ENCODE assay signal across 15 cellular contexts in genomic region chr12:108589028-108589839, GRCh38. TPM values are rescaled to one million over a fixed set of nuclear protein-coding genes. Genes with fewer than 3 reads are reported as not detected.
DNase-seq lines count a peak whose midpoint lies in the region; ATAC-seq and TF ChIP-seq lines count a peak whose summit lies in the region.
"Had no signal": no experiment of that assay in that cellular context is flagged by ENCODE, and none has a peak within 500 bp of the region (broad histone marks: within the 10 kb centered on the region; RNA-seq: fewer than 3 reads in every experiment).

No MANE protein-coding gene starts in this region.

- H3K4me3 ChIP-seq in GM23248 (no peak overlapping the region), neural progenitor cell (no peak overlapping the region), sigmoid colon (no peak overlapping the region), OCI-LY7 (ENCODE audit: low read depth, low read length, poor library complexity, severe bottlenecking) (no peak overlapping the region)
- H3K4me3 ChIP-seq: cardiac muscle cell, gastroesophageal sphincter, upper lobe of left lung had no signal

- H3K27ac ChIP-seq in GM23248: no peak overlapping the region
- H3K27ac ChIP-seq in neural progenitor cell: no peak overlapping the region
- no peak overlapping the region for H3K27ac ChIP-seq in sigmoid colon
- no peak overlapping the region for H3K27ac ChIP-seq in OCI-LY7 (ENCODE audit: low read depth, low read length, poor library complexity, severe bottlenecking)
- H3K27ac ChIP-seq: cardiac muscle cell, gastroesophageal sphincter, upper lobe of left lung had no signal

- POLR2A ChIA-PET in OCI-LY7 (lab: Charles Lee): interaction anchor here (0.6 kb wide), 2 partner anchors 331 to 367 kb away, joined by 4 to 8 read pairs; no protein-coding TSS in a partner anchor

- no peak overlapping the region for H3K4me3 Mint-ChIP-seq in neural progenitor cell
- H3K4me3 Mint-ChIP-seq: CD4-positive, CD25-positive, alpha-beta regulatory T cell; memory B cell had no signal

- no peak for TF ChIP-seq CTCF in neural progenitor cell (IDR thresholded peaks at IDR 0.05)
- no peak for TF ChIP-seq CTCF in sigmoid colon (IDR thresholded peaks at IDR 0.05)
- TF ChIP-seq CTCF in OCI-LY7 (conservative IDR thresholded peaks at IDR 0.05; ENCODE audit: low read length): no peak

- H3K27me3 ChIP-seq in GM23248 (replicated peaks; ENCODE audit: insufficient read depth): no peaks in the 10 kb centered on the region
- no peaks in the 10 kb centered on the region for H3K27me3 ChIP-seq in neural progenitor cell
- no peaks in the 10 kb centered on the region for H3K27me3 ChIP-seq in sigmoid colon
- H3K27me3 ChIP-seq: cardiac muscle cell, upper lobe of left lung had no signal

- 9 to 11% methylated on average over 12 to 15 of the region's 15 CpGs for WGBS in GM23248 (ENCODE audit: low coverage in 1 of 2, low lambda C conversion rate in 2 of 2, missing lambda C conversion rate in 2 of 2), 2 experiments
- 58 to 60% methylated on average over 15 of the region's 15 CpGs for WGBS in sigmoid colon, 2 donors

- H2AFZ ChIP-seq in GM23248 (0 out of 2 replicates have a peak overlapping the region, but pooled peaks have one; percentile 33), neural progenitor cell (replicated peaks) (peak overlapping the region; percentile 55), OCI-LY7 (ENCODE audit: low read length) (no peak overlapping the region)

- H3K4me2 ChIP-seq in GM23248 (ENCODE audit: unreplicated experiment) (peak overlapping the region; percentile 45), neural progenitor cell (peak overlapping the region; percentile 42), OCI-LY7 (ENCODE audit: low read length) (no peak overlapping the region)

- no peak for TF ChIP-seq EP300 in sigmoid colon (IDR thresholded peaks at IDR 0.05)

- intact Hi-C loops in sigmoid colon (cut with DNase I) (no loop called here), OCI-LY7 (cut with micrococcal nuclease; ENCODE audit: unreplicated experiment) (no loop called here)

- H3K9me2 ChIP-seq in GM23248 (ENCODE audit: insufficient read depth) (no peaks in the 10 kb centered on the region), OCI-LY7 (ENCODE audit: insufficient read depth, low read length) (no peaks in the 10 kb centered on the region)

- CTCF ChIA-PET in OCI-LY7 (lab: Charles Lee; ENCODE audit: unreplicated experiment): interaction anchor here (0.9 kb wide), 1 partner anchor 10 kb away, joined by 3 read pairs; no protein-coding TSS in a partner anchor

- H3K36me3 ChIP-seq in GM23248 (ENCODE audit: low read depth) (no peaks in the 10 kb centered on the region), neural progenitor cell (no peaks in the 10 kb centered on the region), sigmoid colon (no peaks in the 10 kb centered on the region), OCI-LY7 (ENCODE audit: insufficient read depth, low read length) (no peaks in the 10 kb centered on the region)
- H3K36me3 ChIP-seq: cardiac muscle cell, gastroesophageal sphincter, upper lobe of left lung had no signal

- H3K9me3 Mint-ChIP-seq in neural progenitor cell: no peaks in the 10 kb centered on the region
- H3K9me3 Mint-ChIP-seq: memory B cell had no signal

- H4K20me1 ChIP-seq in GM23248 (ENCODE audit: insufficient read depth) (no peaks in the 10 kb centered on the region), neural progenitor cell (ENCODE audit: low read depth) (no peaks in the 10 kb centered on the region), OCI-LY7 (ENCODE audit: insufficient read depth, low read length) (no peaks in the 10 kb centered on the region)

- H3K79me2 ChIP-seq in GM23248 (ENCODE audit: insufficient read depth) (0 out of 2 replicates have a peak, but pooled peaks cover 6% of the 10 kb centered on the region), neural progenitor cell (ENCODE audit: low read depth) (no peaks in the 10 kb centered on the region), OCI-LY7 (ENCODE audit: insufficient read depth, low read depth, low read length) (no peaks in the 10 kb centered on the region)

- in situ Hi-C loops in GM23248 (cut with MboI): no loop called here

- peak overlapping the region; percentile 95 for H3K27ac Mint-ChIP-seq in neural progenitor cell
- H3K27ac Mint-ChIP-seq: memory B cell had no signal

- H3K4me1 ChIP-seq in GM23248 (ENCODE audit: insufficient read depth): peaks cover 10% of the 10 kb centered on the region
- H3K4me1 ChIP-seq in neural progenitor cell: peaks cover 30% of the 10 kb centered on the region
- H3K4me1 ChIP-seq in sigmoid colon: no peaks in the 10 kb centered on the region
- H3K4me1 ChIP-seq in OCI-LY7 (ENCODE audit: insufficient read depth, low read length, poor library complexity, severe bottlenecking): no peaks in the 10 kb centered on the region
- H3K4me1 ChIP-seq: gastroesophageal sphincter, upper lobe of left lung had no signal

- peaks cover 27% of the 10 kb centered on the region for H3K4me1 Mint-ChIP-seq in neural progenitor cell
- H3K4me1 Mint-ChIP-seq: CD4-positive, CD25-positive, alpha-beta regulatory T cell; memory B cell had no signal

- no peak for TF ChIP-seq POLR2A in sigmoid colon (IDR thresholded peaks at IDR 0.05)

- H3F3A ChIP-seq in GM23248 (ENCODE audit: insufficient read depth) (no peaks in the 10 kb centered on the region), neural progenitor cell (ENCODE audit: low read depth) (peaks cover 4% of the 10 kb centered on the region)

- no TSS peak for BruUV-seq in OCI-LY7 (replicated peaks; lab: Mats Ljungman, UMichigan)

- peaks cover 7% of the 10 kb centered on the region for H3K27me3 Mint-ChIP-seq in neural progenitor cell (ENCODE audit: insufficient read depth, low read depth)

- no peaks in the 10 kb centered on the region for H3K9me3 ChIP-seq in GM23248 (ENCODE audit: low read depth)
- no peaks in the 10 kb centered on the region for H3K9me3 ChIP-seq in neural progenitor cell (ENCODE audit: low read depth)
- no peaks in the 10 kb centered on the region for H3K9me3 ChIP-seq in sigmoid colon
- no peaks in the 10 kb centered on the region for H3K9me3 ChIP-seq in OCI-LY7 (ENCODE audit: low read length)
- H3K9me3 ChIP-seq: gastroesophageal sphincter, upper lobe of left lung had no signal

- H3K9ac ChIP-seq in GM23248: no peak overlapping the region
- H3K9ac ChIP-seq in neural progenitor cell: no peak overlapping the region

- DNase-seq in GM23248: peak; percentile 67
- peak; percentile 61 for DNase-seq in NCI-H2171 treated with DMSO at 0.1 percent for 48 hours (lab: John Stamatoyannopoulos, UW)
- DNase-seq in epidermal melanocyte (ENCODE audit: insufficient read length, low spot score): peak; percentile 50
- DNase-seq in neural progenitor cell (ENCODE audit: low spot score): peak; percentile 35
- DNase-seq in sigmoid colon: no peak
- no peak for DNase-seq in DMS53 treated with DMSO at 0.1 percent for 48 hours (lab: John Stamatoyannopoulos, UW; ENCODE audit: unreplicated experiment)
- DNase-seq in OCI-LY7 (ENCODE audit: low spot score): no peak
- DNase-seq: CD4-positive, CD25-positive, alpha-beta regulatory T cell; KG1; SIG-M5; upper lobe of left lung had no signal

- no peaks in the 10 kb centered on the region for H3K36me3 Mint-ChIP-seq in neural progenitor cell
- H3K36me3 Mint-ChIP-seq: CD4-positive, CD25-positive, alpha-beta regulatory T cell; memory B cell had no signal

- ATAC-seq in HG03521 (IDR thresholded peaks at IDR 0.05; ENCODE audit: unreplicated experiment): no peak
- ATAC-seq: gastroesophageal sphincter had no signal

RNA-seq across cellular contexts. Expression of gene TMEM119, which starts 8.7 kb away (rescaled TPM):
- 58.6 and 93.2 TPM in 2 replicates for total RNA-seq in GM23248 (2014; rRNA removed; shearing (Covaris generic))
- polyA plus RNA-seq in GM23248 (2016; fragmentation: Nextera tagmentation; extraction: Ambion mirVana) (55.5 and 58.1 TPM in 2 replicates), sigmoid colon (10 to 100 TPM in 1 of 3 donors, 1 to 10 TPM in 2; 1.8 to 16.9 (median 2.4) TPM)
- total RNA-seq in neural progenitor cell (ENCODE audit: low replicate concordance) (0.97 and 2.0 TPM in 2 replicates), sigmoid colon (10 to 100 TPM in 1 of 4 donors, 1 to 10 TPM in 2, under 1 TPM in 1; 0.95 to 11.6 (median 6.7) TPM), OCI-LY7 (2022) (not detected in 2 replicates)
- not detected in 2 replicates for total RNA-seq in OCI-LY7 (2014; rRNA removed; shearing (Covaris generic))

RNA-seq across cellular contexts. Expression of gene ISCU, which starts 26.8 kb away (rescaled TPM):
- 145 and 159 TPM in 2 replicates for total RNA-seq in GM23248 (2014; rRNA removed; shearing (Covaris generic))
- polyA plus RNA-seq in GM23248 (2016; fragmentation: Nextera tagmentation; extraction: Ambion mirVana): 237 and 240 TPM in 2 replicates
- total RNA-seq in neural progenitor cell (ENCODE audit: low replicate concordance): 78.9 TPM in 2 replicates
- total RNA-seq in sigmoid colon: 100 to 1,000 TPM; 197 to 294 (median 260) TPM
- 100 to 1,000 TPM; 117 to 243 (median 187) TPM for polyA plus RNA-seq in sigmoid colon
- total RNA-seq in OCI-LY7 (2014; rRNA removed; shearing (Covaris generic)): 137 and 146 TPM in 2 replicates
- 123 and 130 TPM in 2 replicates for total RNA-seq in OCI-LY7 (2022)

RNA-seq across cellular contexts. Expression of gene SART3, which starts 28.3 kb away (rescaled TPM):
- 29.7 and 34.0 TPM in 2 replicates for total RNA-seq in GM23248 (2014; rRNA removed; shearing (Covaris generic))
- polyA plus RNA-seq in GM23248 (2016; fragmentation: Nextera tagmentation; extraction: Ambion mirVana): 20.5 and 20.8 TPM in 2 replicates
- 79.0 and 116 TPM in 2 replicates for total RNA-seq in neural progenitor cell (ENCODE audit: low replicate concordance)
- 10 to 100 TPM; 45.3 to 69.1 (median 51.8) TPM for total RNA-seq in sigmoid colon
- polyA plus RNA-seq in sigmoid colon: 10 to 100 TPM; 15.3 to 29.9 (median 18.0) TPM
- 211 and 238 TPM in 2 replicates for total RNA-seq in OCI-LY7 (2014; rRNA removed; shearing (Covaris generic))
- total RNA-seq in OCI-LY7 (2022): 130 and 143 TPM in 2 replicates

RNA-seq across cellular contexts. Expression of gene SELPLG, which starts 44.5 kb away (rescaled TPM):
- 4.4 and 6.1 TPM in 2 replicates for total RNA-seq in GM23248 (2014; rRNA removed; shearing (Covaris generic))
- 6.2 and 6.7 TPM in 2 replicates for polyA plus RNA-seq in GM23248 (2016; fragmentation: Nextera tagmentation; extraction: Ambion mirVana)
- total RNA-seq in neural progenitor cell (ENCODE audit: low replicate concordance): not detected in 2 replicates
- 1 to 10 TPM; 6.1 to 10.0 (median 7.6) TPM for total RNA-seq in sigmoid colon
- 10 to 100 TPM in 1 of 3 donors, 1 to 10 TPM in 2; 1.8 to 26.1 (median 6.7) TPM for polyA plus RNA-seq in sigmoid colon
- total RNA-seq in OCI-LY7 (2014; rRNA removed; shearing (Covaris generic)): 16.9 and 20.0 TPM in 2 replicates
- total RNA-seq in OCI-LY7 (2022): 21.0 and 25.3 TPM in 2 replicates

Comparison
In these comparisons a context has a peak if more than half of its experiments do, and no peak if none do; other contexts are left out.
1. DNase-seq: peak in GM23248 (single experiment), NCI-H2171 treated with DMSO at 0.1 percent for 48 hours (single experiment), epidermal melanocyte (single experiment) and neural progenitor cell (single experiment); none in sigmoid colon (single experiment), DMS53 treated with DMSO at 0.1 percent for 48 hours (single experiment) and OCI-LY7 (single experiment).